In the genomic region with DNA sequence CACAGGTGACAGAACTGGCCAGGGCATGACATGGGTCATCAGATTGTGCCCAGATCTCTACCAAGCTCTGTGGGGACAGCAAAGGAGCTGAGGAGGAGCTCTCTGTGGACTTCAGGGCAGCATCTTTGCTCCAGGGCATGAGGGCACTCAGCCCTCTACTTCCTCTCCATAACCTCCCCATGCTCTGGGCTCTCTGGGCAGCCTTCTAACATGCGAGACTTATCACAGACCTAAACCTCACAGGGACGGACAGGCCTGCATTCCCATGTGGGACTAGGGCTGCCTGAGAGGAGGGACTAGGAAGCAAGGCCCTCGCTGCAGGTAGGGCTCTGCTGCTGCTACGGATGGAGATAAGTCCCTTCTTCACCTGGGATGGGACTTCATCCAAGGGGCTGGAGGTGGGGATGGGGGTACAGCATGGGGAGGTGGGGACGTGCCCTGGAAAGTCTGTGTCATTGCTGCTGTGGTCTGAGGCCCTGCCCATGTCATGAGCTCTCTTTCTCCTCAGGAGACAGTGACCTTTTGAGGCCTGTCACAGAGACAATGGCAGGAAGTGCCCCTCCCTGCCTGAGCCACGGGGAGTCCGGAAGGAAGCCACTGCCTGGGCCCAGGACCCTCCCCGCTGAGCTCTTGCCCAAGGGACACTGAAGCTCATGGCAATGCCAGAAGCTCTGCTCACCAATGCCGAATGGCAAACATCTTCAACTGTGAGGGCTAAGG, we compare ENCODE assay signal across 8 cellular contexts. TPM values are rescaled to one million over a fixed set of nuclear protein-coding genes. Genes with fewer than 3 reads are reported as not detected.
DNase-seq lines count a peak whose midpoint lies in the region; ATAC-seq, FAIRE-seq and TF ChIP-seq lines count a peak whose summit lies in the region.

No MANE protein-coding gene starts in this region.

- no peaks in the 10 kb centered on the region for H3K27me3 Mint-ChIP-seq in T-helper 2 cell treated with Interferon-gamma antibody and Interleukin-4, amounts not matched to agents 5 μg/mL and 100 μg/mL, for 36 hours (ENCODE audit: low read depth)
- H3K27me3 Mint-ChIP-seq in type B pancreatic cell, result no peaks in the 10 kb centered on the region

- H3K27ac Mint-ChIP-seq in T-helper 2 cell treated with Interferon-gamma antibody and Interleukin-4, amounts not matched to agents 5 μg/mL and 100 μg/mL, for 36 hours, result peak overlapping the region; percentile 97
- no peak overlapping the region for H3K27ac Mint-ChIP-seq in type B pancreatic cell

- no peaks in the 10 kb centered on the region for H3K79me2 ChIP-seq in GM12878 (ENCODE audit: control insufficient read depth, insufficient read depth, low read length)

- peak; percentile 77 for DNase-seq in T-helper 2 cell treated with Interferon-gamma antibody and Interleukin-4, amounts not matched to agents 5 μg/mL and 100 μg/mL, for 36 hours (ENCODE audit: low spot score)
- DNase-seq in GM12878 (ENCODE audit: low read depth, low spot score) (no peak), spleen (peak; percentile 93), NCI-H345 treated with DMSO at 0.1 percent for 48 hours (lab: John Stamatoyannopoulos, UW; ENCODE audit: unreplicated experiment) (no peak), HuH-7 (ENCODE audit: low spot score) (no peak), type B pancreatic cell (ENCODE audit: extremely low spot score, unreplicated experiment) (no peak)

- FAIRE-seq in GM12878 (lab: Jason Lieb, UNC), result no peak

- H3K4me1 ChIP-seq in GM12878 (ENCODE audit: control insufficient read depth, insufficient read depth, low read length) (peaks cover 9% of the 10 kb centered on the region), spleen (peaks cover 21 to 66% (median 48%) of the 10 kb centered on the region in 6 donors)

- RAD21 ChIA-PET in GM12878 (lab: Charles Lee; ENCODE audit: unreplicated experiment), result interaction anchor here (0.9 kb wide), 1 partner anchor 131 kb away, joined by 3 read pairs; no protein-coding TSS in a partner anchor

- no peak for TF ChIP-seq RAD21 in GM12878 (IDR thresholded peaks at IDR 0.05; ENCODE audit: insufficient read depth, low read depth, low read length)

- H3K9me3 Mint-ChIP-seq in T-helper 2 cell treated with Interferon-gamma antibody and Interleukin-4, amounts not matched to agents 5 μg/mL and 100 μg/mL, for 36 hours, result no peaks in the 10 kb centered on the region
- no peaks in the 10 kb centered on the region for H3K9me3 Mint-ChIP-seq in type B pancreatic cell

- H3K4me2 ChIP-seq in GM12878 (ENCODE audit: control insufficient read depth, insufficient read depth), result peak overlapping the region; percentile 30; the same call in 1 of the 2 replicates

- no peak for TF ChIP-seq EP300 in GM12878 (IDR thresholded peaks at IDR 0.05; ENCODE audit: borderline replicate concordance in 1 of 2, control insufficient read depth in 1 of 2, low read depth in 2 of 2, low read length in 2 of 2)

- ATAC-seq in GM21447 (IDR thresholded peaks at IDR 0.05; ENCODE audit: unreplicated experiment) (peak; percentile 73), GM12878 (peak; percentile 89), HG03521 (IDR thresholded peaks at IDR 0.05; ENCODE audit: unreplicated experiment) (no peak)

- H3K27ac ChIP-seq in GM12878 (ENCODE audit: control insufficient read depth, insufficient read depth) (no peak overlapping the region), spleen (peak overlapping the region; percentile 51 to 87 (median 70))

- POLR2A ChIA-PET in GM12878 (lab: Charles Lee), result interaction anchor here (0.5 to 1.0 kb wide), 2 partner anchors 126 to 296 kb away, joined by 3 to 4 read pairs; a partner anchor contains a TSS

- H3K36me3 ChIP-seq in GM12878 (ENCODE audit: control insufficient read depth in 2 of 2, insufficient read depth in 2 of 2, low read length in 1 of 2) (no peaks in the 10 kb centered on the region), spleen (no peaks in the 10 kb centered on the region)

- H2AFZ ChIP-seq in GM12878 (ENCODE audit: control insufficient read depth, low read depth, low read length), result peak overlapping the region; percentile 80

- SMC1A ChIA-PET in GM12878 (lab: Charles Lee; ENCODE audit: uncharacterized antibody, unreplicated experiment), result no interaction called here

- no TSS peak for BruUV-seq in GM12878 (replicated peaks; lab: Mats Ljungman, UMichigan)

- H3K4me3 ChIP-seq in GM12878 (no peak overlapping the region), spleen (peak overlapping the region in 1 of 8 donors; percentile 31)

- H3K9me3 ChIP-seq in GM12878 (replicated peaks; ENCODE audit: control insufficient read depth, insufficient read depth, low read length), result no peaks in the 10 kb centered on the region
- no peaks in the 10 kb centered on the region for H3K9me3 ChIP-seq in spleen

- H3K9ac ChIP-seq in GM12878 (ENCODE audit: control insufficient read depth, insufficient read depth, low read length), result no peak overlapping the region; the same call in 1 of the 2 replicates

- intact Hi-C loops in GM12878 (cut with micrococcal nuclease; ENCODE audit: unreplicated experiment) (no loop called here), spleen (cut with DNase I; ENCODE audit: low total_unique reads) (no loop called here)

- WGBS in GM12878 (ENCODE audit: insufficient coverage, insufficient replicate concordance, low lambda C conversion rate, missing lambda C conversion rate), result 27% methylated on average over 9 of the region's 9 CpGs
- 19 to 31% (median 25%) methylated on average over 9 of the region's 9 CpGs for WGBS in spleen, 5 donors

- in situ Hi-C loops in GM12878 (cut with MboI), result no loop called here

- peaks cover 46% of the 10 kb centered on the region for H3K4me1 Mint-ChIP-seq in T-helper 2 cell treated with Interferon-gamma antibody and Interleukin-4, amounts not matched to agents 5 μg/mL and 100 μg/mL, for 36 hours (ENCODE audit: low read depth)
- H3K4me1 Mint-ChIP-seq in type B pancreatic cell (ENCODE audit: unreplicated experiment), result peaks cover 21% of the 10 kb centered on the region

- peak; percentile 63 for TF ChIP-seq POLR2A in GM12878 (IDR thresholded peaks at IDR 0.05; ENCODE audit: low read depth, low read length)
- no peak for TF ChIP-seq POLR2A in spleen (IDR thresholded peaks at IDR 0.05)

- peak overlapping the region; percentile 66 for H3K4me3 Mint-ChIP-seq in T-helper 2 cell treated with Interferon-gamma antibody and Interleukin-4, amounts not matched to agents 5 μg/mL and 100 μg/mL, for 36 hours
- H3K4me3 Mint-ChIP-seq in type B pancreatic cell, result no peak overlapping the region

- H3K36me3 Mint-ChIP-seq in T-helper 2 cell treated with Interferon-gamma antibody and Interleukin-4, amounts not matched to agents 5 μg/mL and 100 μg/mL, for 36 hours (ENCODE audit: low read depth), result peaks cover 18% of the 10 kb centered on the region
- no peaks in the 10 kb centered on the region for H3K36me3 Mint-ChIP-seq in type B pancreatic cell

- no peak for TF ChIP-seq CTCF in GM12878 (IDR thresholded peaks at IDR 0.05 in 2 of 3, conservative IDR thresholded peaks at IDR 0.05 in 1 of 3; ENCODE audit: control insufficient read depth in 2 of 3, extremely low read depth in 1 of 3, insufficient read depth in 1 of 3, low read depth in 3 of 3, low read length in 3 of 3)
- no peak for TF ChIP-seq CTCF in spleen (IDR thresholded peaks at IDR 0.05 in 8 of 11, conservative IDR thresholded peaks at IDR 0.05 in 3 of 11)
- no peak for TF ChIP-seq CTCF in type B pancreatic cell (conservative IDR thresholded peaks at IDR 0.05)

- H3K27me3 ChIP-seq in GM12878 (replicated peaks in 1 of 2; ENCODE audit: control insufficient read depth in 2 of 2, insufficient read depth in 2 of 2, low read length in 1 of 2), result no peaks in the 10 kb centered on the region
- H3K27me3 ChIP-seq in spleen (replicated peaks in 1 of 7), result no peaks in the 10 kb centered on the region

- CTCF ChIA-PET in GM12878 (lab: Yijun Ruan, JAX), result interaction anchor here (2.1 kb wide), 1 partner anchor 14 kb away, joined by 4 read pairs; no protein-coding TSS in a partner anchor

- no peaks in the 10 kb centered on the region for H4K20me1 ChIP-seq in GM12878 (ENCODE audit: control insufficient read depth, insufficient read depth)

TF ChIP-seq in GM12878, 131 proteins besides CTCF, POLR2A, EP300 and RAD21:
- TF ChIP-seq, protein P1, sequence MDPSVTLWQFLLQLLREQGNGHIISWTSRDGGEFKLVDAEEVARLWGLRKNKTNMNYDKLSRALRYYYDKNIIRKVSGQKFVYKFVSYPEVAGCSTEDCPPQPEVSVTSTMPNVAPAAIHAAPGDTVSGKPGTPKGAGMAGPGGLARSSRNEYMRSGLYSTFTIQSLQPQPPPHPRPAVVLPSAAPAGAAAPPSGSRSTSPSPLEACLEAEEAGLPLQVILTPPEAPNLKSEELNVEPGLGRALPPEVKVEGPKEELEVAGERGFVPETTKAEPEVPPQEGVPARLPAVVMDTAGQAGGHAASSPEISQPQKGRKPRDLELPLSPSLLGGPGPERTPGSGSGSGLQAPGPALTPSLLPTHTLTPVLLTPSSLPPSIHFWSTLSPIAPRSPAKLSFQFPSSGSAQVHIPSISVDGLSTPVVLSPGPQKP (IDR thresholded peaks at IDR 0.05; ENCODE audit: low read depth, low read length), result 0 out of 2 replicates have a peak, but pooled peaks have one; percentile 28
- TF ChIP-seq MYB (IDR thresholded peaks at IDR 0.05; ENCODE audit: borderline replicate concordance, low read depth, low read length) (no peak), MXI1 (IDR thresholded peaks at IDR 0.05; ENCODE audit: low read depth, low read length) (no peak)

RNA-seq across cellular contexts. Expression of a gene that starts 44.1 kb away (rescaled TPM):
- 1.9 and 3.8 TPM in 2 replicates for total RNA-seq in GM12878 (2013; cell fraction: nucleolus; rRNA removed)
- total RNA-seq in GM12878 (2014; rRNA removed) (0.11 and 0.17 TPM in 2 replicates), GM12878 (2014; rRNA removed; fragmentation: Illumina TruSeq; extraction: Trizol) (0.09 and 0.27 TPM in 2 replicates), GM12878 (2021) (0.95 and 0.98 TPM in 2 replicates), spleen (10 to 100 TPM in 4 of 7 donors, 1 to 10 TPM in 3; 7.1 to 23.7 (median 13.9) TPM), type B pancreatic cell (ENCODE audit: low replicate concordance) (6.8 and 8.6 TPM in 2 replicates)
- 0.13 TPM for polyA plus RNA-seq in GM12878 (2011; ENCODE audit: low read depth)
- polyA plus RNA-seq in GM12878 (2011; rRNA removed) (0.56 and 1.0 TPM in 2 replicates), GM12878 (2014; fragmentation: Illumina TruSeq; extraction: Trizol) (0.29 TPM in 2 replicates), GM12878 (2014; fragmentation: Nextera tagmentation; extraction: Ambion mirVana) (under 1 TPM in 1 of 2 experiments, not detected in 1; 0.05 TPM), GM12878 (2014; rRNA removed) (0.24 and 0.25 TPM in 2 replicates), GM12878 (2016; fragmentation: Nextera tagmentation; extraction: Ambion mirVana) (under 1 TPM; 0.03 to 0.08 TPM), spleen (1 to 10 TPM; 2.2 to 5.2 (median 2.3) TPM)
- polyA plus RNA-seq in GM12878 (2011; cell fraction: cytosol; rRNA removed), result 0.67 and 0.80 TPM in 2 replicates
- 2.9 and 3.4 TPM in 2 replicates for polyA plus RNA-seq in GM12878 (2011; cell fraction: nucleus; rRNA removed)
- 0.26 and 0.34 TPM in 2 replicates for polyA plus RNA-seq in GM12878 (2012)
- polyA minus RNA-seq in GM12878 (2011; rRNA and poly(A)+ RNA removed), result 1.8 and 1.9 TPM in 2 replicates
- 0.27 and 0.73 TPM in 2 replicates for polyA minus RNA-seq in GM12878 (2011; cell fraction: cytosol; rRNA and poly(A)+ RNA removed)
- 3.3 and 4.5 TPM in 2 replicates for polyA minus RNA-seq in GM12878 (2011; cell fraction: nucleus; rRNA and poly(A)+ RNA removed)

Comparison
In these comparisons a context has a peak if more than half of its experiments do, and no peak if none do; other contexts are left out.
1. DNase-seq: peak in T-helper 2 cell treated with Interferon-gamma antibody and Interleukin-4, amounts not matched to agents 5 μg/mL and 100 μg/mL, for 36 hours (single experiment) and spleen (single experiment); none in GM12878 (single experiment), NCI-H345 treated with DMSO at 0.1 percent for 48 hours (single experiment), HuH-7 (single experiment) and type B pancreatic cell (single experiment).